9 cellular contexts compared by ENCODE assay signal in genomic region chr11:65884716-65885092, GRCh38. TPM values are rescaled to one million over a fixed set of nuclear protein-coding genes. Genes with fewer than 3 reads are reported as not detected.
A peak's percentile ranks its signal among the peaks of the same experiment; 100 is the strongest.
DNase-seq lines count a peak whose midpoint lies in the region; ATAC-seq and TF ChIP-seq lines count a peak whose summit lies in the region.
"Had no signal": no experiment of that assay in that cellular context is flagged by ENCODE, and none has a peak within 500 bp of the region (broad histone marks: within the 10 kb centered on the region; RNA-seq: fewer than 3 reads in every experiment).

No MANE protein-coding gene starts in this region.

- H3K4me1 ChIP-seq in Panc1 (ENCODE audit: control insufficient read depth, insufficient read depth, low read length) (peaks cover 33% of the 10 kb centered on the region), fibroblast of lung (ENCODE audit: control insufficient read depth, extremely low read depth, insufficient read depth, low read length) (peaks cover 9% of the 10 kb centered on the region), suprapubic skin (peaks cover 25% of the 10 kb centered on the region)

- ATAC-seq in Panc1 = peak; percentile 41
- no peak for ATAC-seq in HG03025 (IDR thresholded peaks at IDR 0.05; ENCODE audit: low FRiP score, unreplicated experiment)

- no peak overlapping the region for H3K27ac ChIP-seq in Panc1 (ENCODE audit: low read length)
- H3K27ac ChIP-seq in fibroblast of lung (ENCODE audit: insufficient read depth, low read length) = no peak overlapping the region
- H3K27ac ChIP-seq in neural cell (ENCODE audit: low read length) = peak overlapping the region; percentile 28
- no peak overlapping the region for H3K27ac ChIP-seq in suprapubic skin
- H3K27ac ChIP-seq: SK-N-MC had no signal

- peak; percentile 87 for TF ChIP-seq RAD21 in Ishikawa (IDR thresholded peaks at IDR 0.05; ENCODE audit: low read depth)
- TF ChIP-seq RAD21 in neural cell (conservative IDR thresholded peaks at IDR 0.05) = peak; percentile 79

- H3K9me3 ChIP-seq in Panc1 (ENCODE audit: control insufficient read depth, insufficient read depth, low read depth, low read length) = no peaks in the 10 kb centered on the region
- no peaks in the 10 kb centered on the region for H3K9me3 ChIP-seq in fibroblast of lung (ENCODE audit: control insufficient read depth, insufficient read depth, low read depth, low read length)
- no peaks in the 10 kb centered on the region for H3K9me3 ChIP-seq in neural cell (ENCODE audit: low read length)
- no peaks in the 10 kb centered on the region for H3K9me3 ChIP-seq in suprapubic skin

- H3K4me3 ChIP-seq in Panc1 (ENCODE audit: low read depth in 2 of 2, low read length in 2 of 2) (no peak overlapping the region), fibroblast of lung (replicated peaks in 1 of 4; ENCODE audit: control extremely low read depth in 1 of 4, insufficient read depth in 1 of 4, low read depth in 3 of 4, low read length in 4 of 4) (no peak overlapping the region), neural cell (ENCODE audit: low read length) (peak overlapping the region; percentile 51), suprapubic skin (no peak overlapping the region)
- H3K4me3 ChIP-seq: SK-N-MC had no signal

- intact Hi-C loops in Panc1 (cut with micrococcal nuclease; ENCODE audit: unreplicated experiment) = no loop called here

- peak overlapping the region; percentile 15 for H3K4me2 ChIP-seq in fibroblast of lung (ENCODE audit: extremely low read depth, insufficient read depth, low read length)
- H3K4me2 ChIP-seq in neural cell (ENCODE audit: low read length) = no peak overlapping the region

- no peaks in the 10 kb centered on the region for H3K27me3 ChIP-seq in Panc1 (ENCODE audit: control insufficient read depth, insufficient read depth, low read length)
- no peaks in the 10 kb centered on the region for H3K27me3 ChIP-seq in fibroblast of lung (ENCODE audit: control insufficient read depth, insufficient read depth, low read length)
- H3K27me3 ChIP-seq in neural cell (ENCODE audit: insufficient read depth, low read depth, low read length) = no peaks in the 10 kb centered on the region
- no peaks in the 10 kb centered on the region for H3K27me3 ChIP-seq in suprapubic skin

- POLR2A ChIA-PET in Panc1 (lab: Charles Lee) = interaction anchor here (0.5 to 1.1 kb wide), 5 partner anchors 8 to 79 kb away, joined by 3 to 9 read pairs (median 4); partner anchors contain the start of gene MUS81

- no peaks in the 10 kb centered on the region for H3K9me2 ChIP-seq in neural cell (ENCODE audit: insufficient read depth, low read length)

- no peak overlapping the region for H2AFZ ChIP-seq in fibroblast of lung (ENCODE audit: low read length)
- H2AFZ ChIP-seq in neural cell (ENCODE audit: low read depth, low read length) = no peak overlapping the region

- peak; percentile 86 for DNase-seq in D341Med (ENCODE audit: low spot score)
- no peak for DNase-seq in Panc1 (ENCODE audit: low read depth, low spot score)
- peak; percentile 88 to 90 for DNase-seq in activated T-cell treated with anti-CD3 and anti-CD28 coated beads, Interleukin-2, amount 50 U/mL, for 48 hours
- peak; percentile 61 to 72 for DNase-seq in fibroblast of lung (ENCODE audit: low read depth in 2 of 2)
- no peak for DNase-seq in suprapubic skin (ENCODE audit: low spot score in 2 of 2)

- CTCF ChIA-PET in Panc1 (lab: Charles Lee) = interaction anchor here (0.5 to 2.1 kb wide), 19 partner anchors 11 to 172 kb away, joined by 3 to 14 read pairs (median 5); partner anchors contain the start of genes KAT5 and MUS81

- TF ChIP-seq EP300 in Ishikawa (IDR thresholded peaks at IDR 0.05; ENCODE audit: borderline replicate concordance) = no peak
- no peak for TF ChIP-seq EP300 in neural cell (conservative IDR thresholded peaks at IDR 0.05; ENCODE audit: poor library complexity, severe bottlenecking)
- TF ChIP-seq EP300 in suprapubic skin (IDR thresholded peaks at IDR 0.05) = no peak

- H3F3A ChIP-seq in neural cell (ENCODE audit: insufficient read depth, low read length, poor library complexity, severe bottlenecking) = no peaks in the 10 kb centered on the region

- TF ChIP-seq CTCF in Panc1 (IDR thresholded peaks at IDR 0.05) (peak; percentile 100), fibroblast of lung (conservative IDR thresholded peaks at IDR 0.05 in 1 of 2, IDR thresholded peaks at IDR 0.05 in 1 of 2; ENCODE audit: low read depth in 1 of 2, low read length in 2 of 2) (peak; percentile 99), neural cell (IDR thresholded peaks at IDR 0.05; ENCODE audit: poor library complexity, severe bottlenecking) (peak; percentile 99), suprapubic skin (IDR thresholded peaks at IDR 0.05) (peak; percentile 98)

- H3K79me2 ChIP-seq in fibroblast of lung (ENCODE audit: control insufficient read depth, insufficient read depth, low read length) = peaks cover 25% of the 10 kb centered on the region
- H3K79me2 ChIP-seq in neural cell (replicated peaks; ENCODE audit: insufficient read depth, low read length) = peaks cover 17% of the 10 kb centered on the region

- BruUV-seq in Panc1 (replicated peaks; lab: Mats Ljungman, UMichigan) = no TSS peak

- 21% methylated on average over 6 of the region's 9 CpGs for WGBS in suprapubic skin

- TF ChIP-seq POLR2A in suprapubic skin (IDR thresholded peaks at IDR 0.05) = no peak

- H3K36me3 ChIP-seq in Panc1 (ENCODE audit: control insufficient read depth, insufficient read depth, low read length) (peaks cover 4% of the 10 kb centered on the region; the same call in 1 of the 2 replicates), fibroblast of lung (ENCODE audit: control insufficient read depth, insufficient read depth, low read length) (peaks cover 35% of the 10 kb centered on the region), neural cell (ENCODE audit: insufficient read depth, low read length) (no peaks in the 10 kb centered on the region), suprapubic skin (peaks cover 33% of the 10 kb centered on the region)

- in situ Hi-C loops in Panc1 (cut with HindIII; ENCODE audit: low pct_unique_long_range_greater_than_20kb, low sequenced_read_pairs) = no loop called here

- H3K9ac ChIP-seq in fibroblast of lung (ENCODE audit: insufficient read depth, low read length) = no peak overlapping the region
- H3K9ac ChIP-seq in neural cell (ENCODE audit: low read length) = peak overlapping the region; percentile 56

- H4K20me1 ChIP-seq in fibroblast of lung (ENCODE audit: control insufficient read depth, extremely low read depth, insufficient read depth, low read length) = no peaks in the 10 kb centered on the region
- no peaks in the 10 kb centered on the region for H4K20me1 ChIP-seq in neural cell (ENCODE audit: insufficient read depth)

TF ChIP-seq in neural cell, 6 proteins besides CTCF, POLR2A, EP300 and RAD21 (continues in another document):
- TF ChIP-seq SMC3 (conservative IDR thresholded peaks at IDR 0.05; ENCODE audit: poor library complexity) (peak; percentile 94), TAF1 (IDR thresholded peaks at IDR 0.05; ENCODE audit: low read depth) (no peak)

RNA-seq across cellular contexts. Expression of gene FIBP, which starts 3.6 kb away (rescaled TPM):
- total RNA-seq in Panc1 (2021; ENCODE audit: unreplicated experiment) (105 TPM), fibroblast of lung (134 and 168 TPM in 2 replicates), suprapubic skin (10 to 100 TPM; 46.9 to 89.3 (median 74.6) TPM)
- polyA plus RNA-seq in Panc1 (2012; ENCODE audit: insufficient read length) = 154 TPM
- polyA plus RNA-seq in fibroblast of lung (81.0 and 132 TPM in 2 replicates), neural cell (248 and 284 TPM in 2 replicates)
- polyA plus RNA-seq in fibroblast of lung (2012) = 102 and 166 TPM in 2 replicates
- polyA minus RNA-seq in fibroblast of lung (ENCODE audit: low replicate concordance) (125 and 200 TPM in 2 replicates), neural cell (145 and 164 TPM in 2 replicates)

RNA-seq across cellular contexts. Expression of gene CTSW, which starts 5.1 kb away (rescaled TPM):
- total RNA-seq in Panc1 (2021; ENCODE audit: unreplicated experiment) (not detected), fibroblast of lung (not detected in 2 replicates), suprapubic skin (1 to 10 TPM in 2 of 4 donors, under 1 TPM in 1, not detected in 1; 0.76 to 5.0 (median 1.4) TPM)
- polyA plus RNA-seq in Panc1 (2012; ENCODE audit: insufficient read length) = not detected
- polyA plus RNA-seq in fibroblast of lung (0.10 TPM in 1 of 2 replicates, not detected in the other), neural cell (not detected in 2 replicates)
- polyA plus RNA-seq in fibroblast of lung (2012) = 0.09 TPM in 1 of 2 replicates, not detected in the other
- polyA minus RNA-seq in fibroblast of lung (ENCODE audit: low replicate concordance) (0.30 TPM in 1 of 2 replicates, not detected in the other), neural cell (not detected in 2 replicates)

RNA-seq across cellular contexts. Expression of gene CCDC85B, which starts 5.8 kb away (rescaled TPM):
- total RNA-seq in Panc1 (2021; ENCODE audit: unreplicated experiment) = 85.4 TPM
- 188 TPM for polyA plus RNA-seq in Panc1 (2012; ENCODE audit: insufficient read length)
- total RNA-seq in fibroblast of lung = 83.7 and 118 TPM in 2 replicates
- polyA plus RNA-seq in fibroblast of lung = 18.1 and 20.6 TPM in 2 replicates
- polyA plus RNA-seq in fibroblast of lung (2012) = 78.4 and 153 TPM in 2 replicates
- 6.7 and 7.7 TPM in 2 replicates for polyA minus RNA-seq in fibroblast of lung (ENCODE audit: low replicate concordance)
- polyA plus RNA-seq in neural cell = 28.5 TPM in 2 replicates
- 14.1 and 15.3 TPM in 2 replicates for polyA minus RNA-seq in neural cell
- 10 to 100 TPM; 16.0 to 35.8 (median 28.0) TPM for total RNA-seq in suprapubic skin

RNA-seq across cellular contexts. Expression of gene EFEMP2, which starts 12.1 kb away (rescaled TPM):
- total RNA-seq in Panc1 (2021; ENCODE audit: unreplicated experiment) (23.7 TPM), fibroblast of lung (48.0 and 74.0 TPM in 2 replicates), suprapubic skin (10 to 100 TPM in 3 of 4 donors, 1 to 10 TPM in 1; 7.3 to 22.0 (median 13.0) TPM)
- 44.8 TPM for polyA plus RNA-seq in Panc1 (2012; ENCODE audit: insufficient read length)
- polyA plus RNA-seq in fibroblast of lung (156 and 161 TPM in 2 replicates), neural cell (0.50 and 0.67 TPM in 2 replicates)
- polyA plus RNA-seq in fibroblast of lung (2012) = 183 and 220 TPM in 2 replicates
- polyA minus RNA-seq in fibroblast of lung (ENCODE audit: low replicate concordance) (196 and 270 TPM in 2 replicates), neural cell (0.49 TPM in 1 of 2 replicates, not detected in the other)

RNA-seq across cellular contexts. Expression of gene FOSL1, which starts 15.5 kb away (rescaled TPM):
- 186 TPM for total RNA-seq in Panc1 (2021; ENCODE audit: unreplicated experiment)
- 149 TPM for polyA plus RNA-seq in Panc1 (2012; ENCODE audit: insufficient read length)
- 7.4 and 8.8 TPM in 2 replicates for total RNA-seq in fibroblast of lung
- 3.5 and 26.9 TPM in 2 replicates for polyA plus RNA-seq in fibroblast of lung
- polyA plus RNA-seq in fibroblast of lung (2012) = 27.4 and 167 TPM in 2 replicates
- 54.5 and 239 TPM in 2 replicates for polyA minus RNA-seq in fibroblast of lung (ENCODE audit: low replicate concordance)
- 0.68 TPM in 1 of 2 replicates, not detected in the other for polyA plus RNA-seq in neural cell
- not detected in 2 replicates for polyA minus RNA-seq in neural cell
- total RNA-seq in suprapubic skin = 100 to 1,000 TPM in 1 of 4 donors, 10 to 100 TPM in 1, 1 to 10 TPM in 2; 5.0 to 118 (median 28.9) TPM

Comparison
In these comparisons a context has a peak if more than half of its experiments do, and no peak if none do; other contexts are left out.
1. DNase-seq: peak in D341Med (single experiment), activated T-cell treated with anti-CD3 and anti-CD28 coated beads, Interleukin-2, amount 50 U/mL, for 48 hours (2 of 2) and fibroblast of lung (2 of 2); none in Panc1 (single experiment) and suprapubic skin (0 of 2).
2. Peak in every context shown above with its lines, with median percentiles within 50 percentile points of each other: CTCF ChIP-seq.